In the genomic region with DNA sequence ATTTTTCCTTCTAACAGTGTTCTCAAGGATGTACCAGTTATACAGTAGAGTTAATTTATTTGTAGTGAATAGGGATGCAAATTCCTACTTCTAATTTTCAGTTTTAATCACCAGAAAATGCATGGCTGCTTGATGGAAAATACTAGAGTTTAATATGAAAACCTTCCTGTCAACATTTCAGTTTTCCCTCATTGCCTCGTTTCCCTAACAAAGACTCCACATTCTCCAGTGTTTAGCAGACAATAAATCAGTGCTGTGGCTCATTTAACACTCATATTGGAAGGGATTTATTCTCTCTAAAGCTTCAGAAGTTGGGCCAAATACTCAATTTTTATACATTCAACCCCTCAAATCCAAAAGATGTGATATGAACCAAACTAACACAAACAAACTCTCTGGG, we compare ENCODE assay signal across 29 cellular contexts.
"Had no signal": no experiment of that assay in that cellular context is flagged by ENCODE, and none has a peak within 500 bp of the region (broad histone marks: within the 10 kb centered on the region; RNA-seq: fewer than 3 reads in every experiment).

No MANE protein-coding gene starts in this region.

- H3K9me3 ChIP-seq: ovary, psoas muscle, right lobe of liver, sigmoid colon, stomach, thoracic aorta, thyroid gland, tibial nerve, upper lobe of left lung, vagina had no signal

- H3K36me3 Mint-ChIP-seq: natural killer cell; stimulated activated effector memory CD8-positive, alpha-beta T cell treated with anti-CD3 and anti-CD28 coated beads, Interleukin-12 subunit alpha, Interleukin-12 subunit beta, amount 100 ng/mL, for 72 hours; stimulated activated naive B cell treated with anti-CD40 and anti-IgM and Interleukin-4, amounts not matched to agents 10 μg/mL and 1 μg/mL and 100 μg/mL, for 72 hours had no signal

- H3K9ac ChIP-seq: parathyroid adenoma had no signal

- H3K9me3 Mint-ChIP-seq: natural killer cell; nephron progenitor cell; neural crest cell; stimulated activated naive B cell treated with anti-CD40 and anti-IgM and Interleukin-4, amounts not matched to agents 10 μg/mL and 1 μg/mL and 100 μg/mL, for 72 hours; stimulated activated naive CD8-positive, alpha-beta T cell treated with anti-CD3 and anti-CD28 coated beads, Interleukin-15, Interleukin-2, amounts not matched to agents 100 ng/mL and 50 ng/mL, for 24 hours had no signal

- H3K27ac Mint-ChIP-seq: natural killer cell; nephron progenitor cell; progenitor cell of endocrine pancreas; stimulated activated effector memory CD8-positive, alpha-beta T cell treated with anti-CD3 and anti-CD28 coated beads, Interleukin-12 subunit alpha, Interleukin-12 subunit beta, amount 100 ng/mL, for 72 hours; stimulated activated naive B cell treated with anti-CD40 and anti-IgM and Interleukin-4, amounts not matched to agents 10 μg/mL and 1 μg/mL and 100 μg/mL, for 72 hours; stimulated activated naive CD8-positive, alpha-beta T cell treated with anti-CD3 and anti-CD28 coated beads, Interleukin-15, Interleukin-2, amounts not matched to agents 100 ng/mL and 50 ng/mL, for 24 hours had no signal

- H3K27me3 ChIP-seq: ovary, right lobe of liver, sigmoid colon, stomach, thyroid gland, tibial nerve, upper lobe of left lung, vagina had no signal

- H3K27me3 Mint-ChIP-seq: stimulated activated naive B cell treated with anti-CD40 and anti-IgM and Interleukin-4, amounts not matched to agents 10 μg/mL and 1 μg/mL and 100 μg/mL, for 72 hours; stimulated activated naive CD8-positive, alpha-beta T cell treated with anti-CD3 and anti-CD28 coated beads, Interleukin-15, Interleukin-2, amounts not matched to agents 100 ng/mL and 50 ng/mL, for 24 hours had no signal

- H2AFZ ChIP-seq: parathyroid adenoma had no signal

- H3K4me1 Mint-ChIP-seq: stimulated activated effector memory CD8-positive, alpha-beta T cell treated with anti-CD3 and anti-CD28 coated beads, Interleukin-12 subunit alpha, Interleukin-12 subunit beta, amount 100 ng/mL, for 72 hours; stimulated activated naive B cell treated with anti-CD40 and anti-IgM and Interleukin-4, amounts not matched to agents 10 μg/mL and 1 μg/mL and 100 μg/mL, for 72 hours had no signal

- H3K27ac ChIP-seq: ovary, parathyroid adenoma, psoas muscle, right lobe of liver, sigmoid colon, stomach, thoracic aorta, thyroid gland, tibial nerve, upper lobe of left lung, vagina had no signal

- H3K36me3 ChIP-seq: ovary, right lobe of liver, sigmoid colon, stomach, thoracic aorta, thyroid gland, tibial nerve, upper lobe of left lung, vagina had no signal

- DNase-seq: natural killer cell; nephron progenitor cell; occipital lobe; ovary; posterior cingulate gyrus; psoas muscle; right cardiac atrium; right lobe of liver; sigmoid colon; small intestine; stimulated activated CD4-positive, alpha-beta T cell treated with anti-CD3 and anti-CD28 coated beads, Interleukin-15, amount 100 ng/mL, for 24 hours; stimulated activated CD4-positive, alpha-beta T cell treated with anti-CD3 and anti-CD28 coated beads, Interleukin-2, amount 100 ng/mL, for 24 hours; stimulated activated CD4-positive, alpha-beta T cell treated with anti-CD3 and anti-CD28 coated beads, Interleukin-2, amount 100 ng/mL, for 48 hours; stimulated activated CD4-positive, alpha-beta T cell treated with anti-CD3 and anti-CD28 coated beads, Interleukin-4, amount 100 ng/mL, for 24 hours; stimulated activated naive B cell treated with anti-CD40 and anti-IgM and Interleukin-4, amounts not matched to agents 10 μg/mL and 1 μg/mL and 100 μg/mL, for 72 hours; stimulated activated naive CD4-positive, alpha-beta T cell treated with Interleukin-2 at 50 U/mL for 16 hours; stomach; thyroid gland; trophoblast cell; upper lobe of left lung had no signal

- H3K4me3 ChIP-seq: ovary, psoas muscle, right lobe of liver, sigmoid colon, stomach, thoracic aorta, thyroid gland, tibial nerve, upper lobe of left lung, vagina had no signal

- H3K79me2 ChIP-seq: parathyroid adenoma had no signal

- ATAC-seq: natural killer cell; psoas muscle; right cardiac atrium; right lobe of liver; stimulated activated effector memory CD8-positive, alpha-beta T cell treated with anti-CD3 and anti-CD28 coated beads, Interleukin-12 subunit alpha, Interleukin-12 subunit beta, amount 100 ng/mL, for 72 hours; stimulated activated naive B cell treated with anti-CD40 and anti-IgM and Interleukin-4, amounts not matched to agents 10 μg/mL and 1 μg/mL and 100 μg/mL, for 72 hours had no signal

- H3K4me3 Mint-ChIP-seq: natural killer cell; nephron progenitor cell; neural crest cell; stimulated activated effector memory CD8-positive, alpha-beta T cell treated with anti-CD3 and anti-CD28 coated beads, Interleukin-12 subunit alpha, Interleukin-12 subunit beta, amount 100 ng/mL, for 72 hours; stimulated activated naive B cell treated with anti-CD40 and anti-IgM and Interleukin-4, amounts not matched to agents 10 μg/mL and 1 μg/mL and 100 μg/mL, for 72 hours; stimulated activated naive CD8-positive, alpha-beta T cell treated with anti-CD3 and anti-CD28 coated beads, Interleukin-15, Interleukin-2, amounts not matched to agents 100 ng/mL and 50 ng/mL, for 24 hours had no signal

- FAIRE-seq: small intestine, urothelium cell line had no signal

- H3K4me1 ChIP-seq: parathyroid adenoma, psoas muscle, right lobe of liver, sigmoid colon, stomach, thyroid gland, tibial nerve, upper lobe of left lung, vagina had no signal
